Comparison of ENCODE assay signal across 1 cellular context in genomic region chr1:156767101-156767878, GRCh38.
A peak's percentile ranks its signal among the peaks of the same experiment; 100 is the strongest.
TF ChIP-seq lines count a peak whose summit lies in the region.

TSS of gene PRCC (plus strand) at chr1:156767535. CDS start at chr1:156767772, 237 bp downstream.

TF ChIP-seq in HepG2, 621 proteins besides CTCF, POLR2A, EP300 and RAD21 (continued from another document and continues in another):
- TF ChIP-seq BATF2 (CRISPR knock-in tag; IDR thresholded peaks at IDR 0.05): no peak
- peak; percentile 42; the same call in 1 of the 2 replicates for TF ChIP-seq ZNF362 (CRISPR knock-in tag; IDR thresholded peaks at IDR 0.05; ENCODE audit: borderline replicate concordance)
- TF ChIP-seq FOXA3 (CRISPR knock-in tag; IDR thresholded peaks at IDR 0.05): peak; percentile 36; the same call in 1 of the 2 replicates
- peak; percentile 40; the same call in 1 of the 2 replicates for TF ChIP-seq ZNF34 (CRISPR knock-in tag; IDR thresholded peaks at IDR 0.05; ENCODE audit: borderline replicate concordance)
- no peak for TF ChIP-seq SMAD9 (CRISPR knock-in tag; IDR thresholded peaks at IDR 0.05)
- no peak for TF ChIP-seq ZNF83 (CRISPR knock-in tag; IDR thresholded peaks at IDR 0.05; ENCODE audit: borderline replicate concordance)
- no peak for TF ChIP-seq NAIF1 (CRISPR knock-in tag; IDR thresholded peaks at IDR 0.05; ENCODE audit: borderline replicate concordance)
- peak; percentile 72; the same call in 1 of the 2 replicates for TF ChIP-seq CBFB (CRISPR knock-in tag; IDR thresholded peaks at IDR 0.05)
- TF ChIP-seq TCF7L2 (IDR thresholded peaks at IDR 0.05; ENCODE audit: low read depth, low read length): no peak
- 0 out of 2 replicates have a peak, but pooled peaks have one; percentile 14 for TF ChIP-seq RFX3 (CRISPR knock-in tag; IDR thresholded peaks at IDR 0.05)
- TF ChIP-seq SIX1 (CRISPR knock-in tag; IDR thresholded peaks at IDR 0.05; ENCODE audit: borderline replicate concordance): peak; percentile 45; the same call in 1 of the 2 replicates
- peak; percentile 93 for TF ChIP-seq GABPB1 (CRISPR knock-in tag; IDR thresholded peaks at IDR 0.05)
- peak; percentile 81 for TF ChIP-seq ELF4 (CRISPR knock-in tag; IDR thresholded peaks at IDR 0.05; ENCODE audit: borderline replicate concordance)
- TF ChIP-seq ZNF777 (CRISPR knock-in tag; IDR thresholded peaks at IDR 0.05): no peak
- no peak for TF ChIP-seq ZBTB8A (CRISPR knock-in tag; IDR thresholded peaks at IDR 0.05; ENCODE audit: borderline replicate concordance, low read depth)
- no peak for TF ChIP-seq HDAC1 (CRISPR knock-in tag; IDR thresholded peaks at IDR 0.05)
- peak; percentile 100 for TF ChIP-seq PHF8 (CRISPR knock-in tag; IDR thresholded peaks at IDR 0.05)
- TF ChIP-seq ZBTB49 (CRISPR knock-in tag; IDR thresholded peaks at IDR 0.05; ENCODE audit: borderline replicate concordance): no peak
- TF ChIP-seq ZNF121 (CRISPR knock-in tag; IDR thresholded peaks at IDR 0.05): 0 out of 2 replicates have a peak, but pooled peaks have one; percentile 29
- peak; percentile 88 for TF ChIP-seq ZNF781 (CRISPR knock-in tag; IDR thresholded peaks at IDR 0.05; ENCODE audit: borderline replicate concordance, not compliant biosample characterization)
- TF ChIP-seq MXD4 (CRISPR knock-in tag; IDR thresholded peaks at IDR 0.05): no peak; the same call in 1 of the 2 replicates
- 0 out of 2 replicates have a peak, but pooled peaks have one; percentile 54 for TF ChIP-seq ZNF224 (CRISPR knock-in tag; IDR thresholded peaks at IDR 0.05)
- no peak for TF ChIP-seq CENPT (CRISPR knock-in tag; IDR thresholded peaks at IDR 0.05; ENCODE audit: low read depth)
- peak; percentile 30; the same call in 1 of the 2 replicates for TF ChIP-seq ZNF660 (CRISPR knock-in tag; IDR thresholded peaks at IDR 0.05; ENCODE audit: borderline replicate concordance, low read depth)
- TF ChIP-seq SMARCE1 (IDR thresholded peaks at IDR 0.05; ENCODE audit: borderline replicate concordance): no peak
- peak; percentile 46; the same call in 1 of the 2 replicates for TF ChIP-seq ZZZ3 (CRISPR knock-in tag; IDR thresholded peaks at IDR 0.05; ENCODE audit: borderline replicate concordance)
- TF ChIP-seq KDM4B (CRISPR knock-in tag; IDR thresholded peaks at IDR 0.05): 0 out of 2 replicates have a peak, but pooled peaks have one; percentile 20
- TF ChIP-seq SOX6 (IDR thresholded peaks at IDR 0.05): no peak
- peak; percentile 51; the same call in 1 of the 2 replicates for TF ChIP-seq SOX6 (CRISPR knock-in tag; IDR thresholded peaks at IDR 0.05)
- TF ChIP-seq ZNF749 (CRISPR knock-in tag; IDR thresholded peaks at IDR 0.05; ENCODE audit: borderline replicate concordance): no peak
- peak; percentile 45; the same call in 1 of the 2 replicates for TF ChIP-seq RXRB (CRISPR knock-in tag; IDR thresholded peaks at IDR 0.05; ENCODE audit: borderline replicate concordance)
- TF ChIP-seq ZNF550 (CRISPR knock-in tag; IDR thresholded peaks at IDR 0.05; ENCODE audit: borderline replicate concordance): no peak
- TF ChIP-seq NCOA2 (CRISPR knock-in tag; IDR thresholded peaks at IDR 0.05): 0 out of 2 replicates have a peak, but pooled peaks have one; percentile 35
- TF ChIP-seq ZNF761 (CRISPR knock-in tag; conservative IDR thresholded peaks at IDR 0.05): peak; percentile 21; the same call in 1 of the 2 replicates
- no peak for TF ChIP-seq KLF13 (CRISPR knock-in tag; IDR thresholded peaks at IDR 0.05)
- TF ChIP-seq ZBTB38 (CRISPR knock-in tag; IDR thresholded peaks at IDR 0.05): peak; percentile 58; the same call in 1 of the 2 replicates
- TF ChIP-seq SMYD3 (CRISPR knock-in tag; IDR thresholded peaks at IDR 0.05): no peak; the same call in 1 of the 2 replicates
- TF ChIP-seq ZNF879 (CRISPR knock-in tag; IDR thresholded peaks at IDR 0.05): 0 out of 2 replicates have a peak, but pooled peaks have one; percentile 4
- peak; percentile 13; the same call in 1 of the 2 replicates for TF ChIP-seq TGIF2 (CRISPR knock-in tag; IDR thresholded peaks at IDR 0.05)
- TF ChIP-seq ZNF552 (CRISPR knock-in tag; IDR thresholded peaks at IDR 0.05; ENCODE audit: borderline replicate concordance): peak; percentile 79; the same call in 1 of the 2 replicates
- TF ChIP-seq HMGXB3 (CRISPR knock-in tag; IDR thresholded peaks at IDR 0.05; ENCODE audit: borderline replicate concordance): peak; percentile 83
- TF ChIP-seq HDAC2 (CRISPR knock-in tag; IDR thresholded peaks at IDR 0.05): peak; percentile 7; the same call in 1 of the 2 replicates
- TF ChIP-seq ZNF468 (CRISPR knock-in tag; IDR thresholded peaks at IDR 0.05): no peak
- no peak for TF ChIP-seq HMGA1 (CRISPR knock-in tag; conservative IDR thresholded peaks at IDR 0.05)
- no peak for TF ChIP-seq TMF1 (CRISPR knock-in tag; IDR thresholded peaks at IDR 0.05; ENCODE audit: low read depth)
- TF ChIP-seq ZNF501 (CRISPR knock-in tag; IDR thresholded peaks at IDR 0.05): peak; percentile 79
- peak; percentile 77 for TF ChIP-seq PHF20 (CRISPR knock-in tag; IDR thresholded peaks at IDR 0.05)
- TF ChIP-seq ZBTB33 (CRISPR knock-in tag; IDR thresholded peaks at IDR 0.05): no peak
- peak; percentile 55; the same call in 1 of the 2 replicates for TF ChIP-seq ZNF788 (CRISPR knock-in tag; IDR thresholded peaks at IDR 0.05; ENCODE audit: borderline replicate concordance)
- no peak for TF ChIP-seq RERE (CRISPR knock-in tag; IDR thresholded peaks at IDR 0.05; ENCODE audit: low read depth)
- TF ChIP-seq ZNF878 (CRISPR knock-in tag; IDR thresholded peaks at IDR 0.05): no peak
- TF ChIP-seq LCORL (IDR thresholded peaks at IDR 0.05): peak; percentile 84
- no peak; the same call in 1 of the 2 replicates for TF ChIP-seq LCORL (CRISPR knock-in tag; IDR thresholded peaks at IDR 0.05)
- TF ChIP-seq NR2C2 (CRISPR knock-in tag; IDR thresholded peaks at IDR 0.05; ENCODE audit: borderline replicate concordance): peak; percentile 90
- 0 out of 2 replicates have a peak, but pooled peaks have one; percentile 59 for TF ChIP-seq FOXJ3 (CRISPR knock-in tag; IDR thresholded peaks at IDR 0.05; ENCODE audit: borderline replicate concordance)
- no peak for TF ChIP-seq ZSCAN21 (CRISPR knock-in tag; IDR thresholded peaks at IDR 0.05; ENCODE audit: borderline replicate concordance)
